ENCODE assay signal across 8 cellular contexts in genomic region chr18:44733069-44733753, GRCh38. TPM values are rescaled to one million over a fixed set of nuclear protein-coding genes. Genes with fewer than 3 reads are reported as not detected.
DNase-seq lines count a peak whose midpoint lies in the region; ATAC-seq and TF ChIP-seq lines count a peak whose summit lies in the region.

No MANE protein-coding gene starts in this region.

- no peak overlapping the region for H3K4me3 ChIP-seq in gastroesophageal sphincter
- H3K4me3 ChIP-seq in spleen = no peak overlapping the region

- H3K27me3 Mint-ChIP-seq in T-helper 2 cell treated with Interferon-gamma antibody and Interleukin-4, amounts not matched to agents 5 μg/mL and 100 μg/mL, for 36 hours (ENCODE audit: low read depth) = peaks cover 17% of the 10 kb centered on the region

- no peak overlapping the region for H3K27ac ChIP-seq in gastroesophageal sphincter
- no peak overlapping the region for H3K27ac ChIP-seq in spleen

- intact Hi-C loops in spleen (cut with DNase I; ENCODE audit: low total_unique reads) = no loop called here

- H3K4me1 ChIP-seq in gastroesophageal sphincter (peaks cover 0 to 49% (median 5%) of the 10 kb centered on the region in 3 donors), spleen (peaks cover 21 to 75% (median 57%) of the 10 kb centered on the region in 6 donors)

- H3K27ac Mint-ChIP-seq in T-helper 2 cell treated with Interferon-gamma antibody and Interleukin-4, amounts not matched to agents 5 μg/mL and 100 μg/mL, for 36 hours = no peak overlapping the region

- H3K36me3 ChIP-seq in gastroesophageal sphincter (peaks cover 0 to 3% of the 10 kb centered on the region in 2 donors), spleen (peaks cover 0 to 4% (median 0%) of the 10 kb centered on the region in 6 donors)

- H3K27me3 ChIP-seq in gastroesophageal sphincter (no peaks in the 10 kb centered on the region), spleen (replicated peaks in 1 of 7) (no peaks in the 10 kb centered on the region)

- H3K9me3 ChIP-seq in gastroesophageal sphincter (no peaks in the 10 kb centered on the region), spleen (no peaks in the 10 kb centered on the region)

- TF ChIP-seq CTCF in gastroesophageal sphincter (IDR thresholded peaks at IDR 0.05) = no peak
- no peak for TF ChIP-seq CTCF in GM10266 (IDR thresholded peaks at IDR 0.05; ENCODE audit: control insufficient read depth, insufficient read depth, low read depth, missing control alignments)
- TF ChIP-seq CTCF in spleen (IDR thresholded peaks at IDR 0.05 in 8 of 11, conservative IDR thresholded peaks at IDR 0.05 in 3 of 11) = no peak

- peak; percentile 48 for ATAC-seq in gastroesophageal sphincter

- H3K36me3 Mint-ChIP-seq in T-helper 2 cell treated with Interferon-gamma antibody and Interleukin-4, amounts not matched to agents 5 μg/mL and 100 μg/mL, for 36 hours (ENCODE audit: low read depth) = peaks cover 3% of the 10 kb centered on the region

- WGBS in gastroesophageal sphincter (ENCODE audit: low coverage in 1 of 2), 2 donors = 66 to 84% methylated on average over 6 to 8 of the region's 8 CpGs
- 63 to 72% (median 65%) methylated on average over 8 of the region's 8 CpGs for WGBS in spleen, 5 donors

- peak; percentile 18 to 30 for DNase-seq in activated CD4-positive, alpha-beta T cell treated with anti-CD3 and anti-CD28 coated beads for 24 hours (ENCODE audit: low read depth in 2 of 2)
- no peak for DNase-seq in activated CD4-positive, alpha-beta T cell treated with anti-CD3 and anti-CD28 coated beads, Interleukin-2, amount 50 U/mL, for 4 hours
- peak; percentile 66 for DNase-seq in T-helper 2 cell treated with Interferon-gamma antibody and Interleukin-4, amounts not matched to agents 5 μg/mL and 100 μg/mL, for 36 hours (ENCODE audit: low spot score)
- DNase-seq in stimulated activated CD4-positive, alpha-beta T cell treated with anti-CD3 and anti-CD28 coated beads, TNF-alpha, amount 100 ng/mL, for 48 hours (ENCODE audit: low read depth in 3 of 3) = peak; percentile 7 to 33 (median 33)
- DNase-seq in GM10266 (ENCODE audit: extremely low spot score) (no peak), NCI-H2227 (lab: John Stamatoyannopoulos, UW; ENCODE audit: unreplicated experiment) (no peak), spleen (no peak)

- no peak for TF ChIP-seq EP300 in gastroesophageal sphincter (IDR thresholded peaks at IDR 0.05)

- peaks cover 68% of the 10 kb centered on the region for H3K4me1 Mint-ChIP-seq in T-helper 2 cell treated with Interferon-gamma antibody and Interleukin-4, amounts not matched to agents 5 μg/mL and 100 μg/mL, for 36 hours (ENCODE audit: low read depth)

- TF ChIP-seq POLR2A in gastroesophageal sphincter (IDR thresholded peaks at IDR 0.05) (no peak), spleen (IDR thresholded peaks at IDR 0.05) (no peak)

- peak overlapping the region; percentile 14 for H3K4me3 Mint-ChIP-seq in T-helper 2 cell treated with Interferon-gamma antibody and Interleukin-4, amounts not matched to agents 5 μg/mL and 100 μg/mL, for 36 hours

- H3K9me3 Mint-ChIP-seq in T-helper 2 cell treated with Interferon-gamma antibody and Interleukin-4, amounts not matched to agents 5 μg/mL and 100 μg/mL, for 36 hours = no peaks in the 10 kb centered on the region

RNA-seq across cellular contexts. Expression of gene SETBP1, which starts 52.5 kb away (rescaled TPM):
- total RNA-seq in gastroesophageal sphincter (10 to 100 TPM; 42.5 to 87.6 (median 67.8) TPM), spleen (10 to 100 TPM; 24.2 to 50.7 (median 39.8) TPM)
- polyA plus RNA-seq in spleen = 1 to 10 TPM; 2.0 to 3.7 (median 3.4) TPM

Comparison
In these comparisons a context has a peak if more than half of its experiments do, and no peak if none do; other contexts are left out.
1. DNase-seq: peak in activated CD4-positive, alpha-beta T cell treated with anti-CD3 and anti-CD28 coated beads for 24 hours (2 of 2), T-helper 2 cell treated with Interferon-gamma antibody and Interleukin-4, amounts not matched to agents 5 μg/mL and 100 μg/mL, for 36 hours (single experiment) and stimulated activated CD4-positive, alpha-beta T cell treated with anti-CD3 and anti-CD28 coated beads, TNF-alpha, amount 100 ng/mL, for 48 hours (3 of 3); none in activated CD4-positive, alpha-beta T cell treated with anti-CD3 and anti-CD28 coated beads, Interleukin-2, amount 50 U/mL, for 4 hours (0 of 2), GM10266 (single experiment), NCI-H2227 (single experiment) and spleen (single experiment).